Comparison of ENCODE assay signal across 1 cellular context in the genomic region with DNA sequence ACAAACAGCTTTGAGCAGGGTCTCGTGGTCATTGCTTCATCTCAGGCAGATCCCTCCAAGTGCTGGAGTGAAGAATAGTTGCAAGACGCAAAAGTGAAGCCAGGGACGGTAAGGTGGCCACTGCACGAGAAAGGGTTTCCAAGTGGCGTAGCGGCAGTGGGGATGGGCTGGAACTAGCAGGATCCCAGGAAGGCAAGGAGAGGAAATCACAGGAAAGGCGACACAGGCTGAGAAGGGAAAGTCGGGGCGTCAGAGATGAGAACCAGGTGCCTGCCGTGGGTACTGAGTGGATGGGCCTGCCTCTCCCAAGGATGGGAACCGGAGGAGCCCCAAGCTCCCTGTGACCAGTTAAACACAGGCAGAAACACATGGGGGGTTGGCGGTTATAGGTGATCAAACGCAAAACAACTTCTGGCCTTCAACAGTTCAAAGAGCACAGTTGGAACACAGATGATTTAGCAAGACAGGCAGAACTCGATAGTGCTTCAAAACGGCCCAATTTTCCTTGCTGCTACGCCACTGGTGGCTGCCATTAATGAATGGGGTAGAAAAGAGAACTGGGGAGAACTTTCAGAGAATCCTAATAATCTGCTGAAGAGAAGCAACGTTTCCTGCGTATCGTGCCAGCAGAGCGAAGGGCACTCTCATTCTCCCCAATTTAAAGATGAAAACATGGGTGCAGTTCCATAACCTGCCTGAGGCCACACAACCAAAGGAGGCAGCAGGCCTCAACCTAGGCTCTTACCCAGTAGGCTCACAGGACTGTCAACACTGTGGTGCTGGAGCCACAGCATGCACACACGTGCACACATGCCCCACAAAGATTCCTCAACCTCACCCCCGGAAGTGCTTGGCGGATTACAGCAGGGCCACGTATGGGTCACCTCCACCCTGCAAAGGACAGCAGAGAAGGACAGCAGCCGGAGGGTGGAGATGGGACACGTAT.
TF ChIP-seq lines count a peak whose summit lies in the region.

No MANE protein-coding gene starts in this region.

TF ChIP-seq in HepG2, 621 proteins besides CTCF, POLR2A, EP300 and RAD21 (continued from another document and continues in another):
- TF ChIP-seq, protein P1, sequence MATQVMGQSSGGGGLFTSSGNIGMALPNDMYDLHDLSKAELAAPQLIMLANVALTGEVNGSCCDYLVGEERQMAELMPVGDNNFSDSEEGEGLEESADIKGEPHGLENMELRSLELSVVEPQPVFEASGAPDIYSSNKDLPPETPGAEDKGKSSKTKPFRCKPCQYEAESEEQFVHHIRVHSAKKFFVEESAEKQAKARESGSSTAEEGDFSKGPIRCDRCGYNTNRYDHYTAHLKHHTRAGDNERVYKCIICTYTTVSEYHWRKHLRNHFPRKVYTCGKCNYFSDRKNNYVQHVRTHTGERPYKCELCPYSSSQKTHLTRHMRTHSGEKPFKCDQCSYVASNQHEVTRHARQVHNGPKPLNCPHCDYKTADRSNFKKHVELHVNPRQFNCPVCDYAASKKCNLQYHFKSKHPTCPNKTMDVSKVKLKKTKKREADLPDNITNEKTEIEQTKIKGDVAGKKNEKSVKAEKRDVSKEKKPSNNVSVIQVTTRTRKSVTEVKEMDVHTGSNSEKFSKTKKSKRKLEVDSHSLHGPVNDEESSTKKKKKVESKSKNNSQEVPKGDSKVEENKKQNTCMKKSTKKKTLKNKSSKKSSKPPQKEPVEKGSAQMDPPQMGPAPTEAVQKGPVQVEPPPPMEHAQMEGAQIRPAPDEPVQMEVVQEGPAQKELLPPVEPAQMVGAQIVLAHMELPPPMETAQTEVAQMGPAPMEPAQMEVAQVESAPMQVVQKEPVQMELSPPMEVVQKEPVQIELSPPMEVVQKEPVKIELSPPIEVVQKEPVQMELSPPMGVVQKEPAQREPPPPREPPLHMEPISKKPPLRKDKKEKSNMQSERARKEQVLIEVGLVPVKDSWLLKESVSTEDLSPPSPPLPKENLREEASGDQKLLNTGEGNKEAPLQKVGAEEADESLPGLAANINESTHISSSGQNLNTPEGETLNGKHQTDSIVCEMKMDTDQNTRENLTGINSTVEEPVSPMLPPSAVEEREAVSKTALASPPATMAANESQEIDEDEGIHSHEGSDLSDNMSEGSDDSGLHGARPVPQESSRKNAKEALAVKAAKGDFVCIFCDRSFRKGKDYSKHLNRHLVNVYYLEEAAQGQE (IDR thresholded peaks at IDR 0.05; ENCODE audit: borderline replicate concordance in 1 of 2, low read depth in 1 of 2, low read length in 2 of 2) = no peak
- TF ChIP-seq REXO4 (CRISPR knock-in tag; IDR thresholded peaks at IDR 0.05; ENCODE audit: borderline replicate concordance) (no peak), SMARCC2 (IDR thresholded peaks at IDR 0.05) (no peak), ZNF263 (CRISPR knock-in tag; IDR thresholded peaks at IDR 0.05) (no peak), ELF1 (CRISPR knock-in tag; IDR thresholded peaks at IDR 0.05) (no peak), ZNF644 (CRISPR knock-in tag; IDR thresholded peaks at IDR 0.05; ENCODE audit: low read depth) (no peak), ZNF549 (CRISPR knock-in tag; IDR thresholded peaks at IDR 0.05) (no peak), ZNF510 (CRISPR knock-in tag; IDR thresholded peaks at IDR 0.05; ENCODE audit: low read depth) (no peak), HMGA1 (CRISPR knock-in tag; conservative IDR thresholded peaks at IDR 0.05) (no peak), ZNF761 (CRISPR knock-in tag; conservative IDR thresholded peaks at IDR 0.05) (no peak), ZNF589 (CRISPR knock-in tag; conservative IDR thresholded peaks at IDR 0.05) (no peak), ZNF746 (CRISPR knock-in tag; IDR thresholded peaks at IDR 0.05) (no peak), CEBPB (IDR thresholded peaks at IDR 0.05; ENCODE audit: borderline replicate concordance, low read depth, low read length) (peak; percentile 29; the same call in 1 of the 2 replicates), TRIM24 (CRISPR knock-in tag; IDR thresholded peaks at IDR 0.05) (no peak), GATAD1 (CRISPR knock-in tag; IDR thresholded peaks at IDR 0.05) (no peak), ZSCAN25 (CRISPR knock-in tag; IDR thresholded peaks at IDR 0.05) (0 out of 2 replicates have a peak, but pooled peaks have one; percentile 28), ZBTB21 (CRISPR knock-in tag; IDR thresholded peaks at IDR 0.05) (no peak), ZNF749 (CRISPR knock-in tag; IDR thresholded peaks at IDR 0.05; ENCODE audit: borderline replicate concordance) (no peak), PAX8 (CRISPR knock-in tag; IDR thresholded peaks at IDR 0.05; ENCODE audit: borderline replicate concordance) (no peak), KAT2B (IDR thresholded peaks at IDR 0.05; ENCODE audit: borderline replicate concordance, low read depth, low read length) (no peak), ESRRA (CRISPR knock-in tag; IDR thresholded peaks at IDR 0.05; ENCODE audit: low read depth) (peak; percentile 38; the same call in 1 of the 2 replicates), POGZ (CRISPR knock-in tag; IDR thresholded peaks at IDR 0.05) (peak; percentile 48), ATF1 (CRISPR knock-in tag; IDR thresholded peaks at IDR 0.05) (no peak), HES4 (CRISPR knock-in tag; IDR thresholded peaks at IDR 0.05; ENCODE audit: borderline replicate concordance) (no peak)
- TF ChIP-seq, protein P2, sequence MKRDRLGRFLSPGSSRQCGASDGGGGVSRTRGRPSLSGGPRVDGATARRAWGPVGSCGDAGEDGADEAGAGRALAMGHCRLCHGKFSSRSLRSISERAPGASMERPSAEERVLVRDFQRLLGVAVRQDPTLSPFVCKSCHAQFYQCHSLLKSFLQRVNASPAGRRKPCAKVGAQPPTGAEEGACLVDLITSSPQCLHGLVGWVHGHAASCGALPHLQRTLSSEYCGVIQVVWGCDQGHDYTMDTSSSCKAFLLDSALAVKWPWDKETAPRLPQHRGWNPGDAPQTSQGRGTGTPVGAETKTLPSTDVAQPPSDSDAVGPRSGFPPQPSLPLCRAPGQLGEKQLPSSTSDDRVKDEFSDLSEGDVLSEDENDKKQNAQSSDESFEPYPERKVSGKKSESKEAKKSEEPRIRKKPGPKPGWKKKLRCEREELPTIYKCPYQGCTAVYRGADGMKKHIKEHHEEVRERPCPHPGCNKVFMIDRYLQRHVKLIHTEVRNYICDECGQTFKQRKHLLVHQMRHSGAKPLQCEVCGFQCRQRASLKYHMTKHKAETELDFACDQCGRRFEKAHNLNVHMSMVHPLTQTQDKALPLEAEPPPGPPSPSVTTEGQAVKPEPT (CRISPR knock-in tag; IDR thresholded peaks at IDR 0.05; ENCODE audit: low read depth) = no peak
- TF ChIP-seq, protein P3, sequence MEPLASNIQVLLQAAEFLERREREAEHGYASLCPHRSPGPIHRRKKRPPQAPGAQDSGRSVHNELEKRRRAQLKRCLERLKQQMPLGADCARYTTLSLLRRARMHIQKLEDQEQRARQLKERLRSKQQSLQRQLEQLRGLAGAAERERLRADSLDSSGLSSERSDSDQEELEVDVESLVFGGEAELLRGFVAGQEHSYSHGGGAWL (CRISPR knock-in tag; IDR thresholded peaks at IDR 0.05) = no peak
- TF ChIP-seq, protein P4, sequence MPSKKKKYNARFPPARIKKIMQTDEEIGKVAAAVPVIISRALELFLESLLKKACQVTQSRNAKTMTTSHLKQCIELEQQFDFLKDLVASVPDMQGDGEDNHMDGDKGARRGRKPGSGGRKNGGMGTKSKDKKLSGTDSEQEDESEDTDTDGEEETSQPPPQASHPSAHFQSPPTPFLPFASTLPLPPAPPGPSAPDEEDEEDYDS (CRISPR knock-in tag; IDR thresholded peaks at IDR 0.05) = no peak
- TF ChIP-seq, protein P5, sequence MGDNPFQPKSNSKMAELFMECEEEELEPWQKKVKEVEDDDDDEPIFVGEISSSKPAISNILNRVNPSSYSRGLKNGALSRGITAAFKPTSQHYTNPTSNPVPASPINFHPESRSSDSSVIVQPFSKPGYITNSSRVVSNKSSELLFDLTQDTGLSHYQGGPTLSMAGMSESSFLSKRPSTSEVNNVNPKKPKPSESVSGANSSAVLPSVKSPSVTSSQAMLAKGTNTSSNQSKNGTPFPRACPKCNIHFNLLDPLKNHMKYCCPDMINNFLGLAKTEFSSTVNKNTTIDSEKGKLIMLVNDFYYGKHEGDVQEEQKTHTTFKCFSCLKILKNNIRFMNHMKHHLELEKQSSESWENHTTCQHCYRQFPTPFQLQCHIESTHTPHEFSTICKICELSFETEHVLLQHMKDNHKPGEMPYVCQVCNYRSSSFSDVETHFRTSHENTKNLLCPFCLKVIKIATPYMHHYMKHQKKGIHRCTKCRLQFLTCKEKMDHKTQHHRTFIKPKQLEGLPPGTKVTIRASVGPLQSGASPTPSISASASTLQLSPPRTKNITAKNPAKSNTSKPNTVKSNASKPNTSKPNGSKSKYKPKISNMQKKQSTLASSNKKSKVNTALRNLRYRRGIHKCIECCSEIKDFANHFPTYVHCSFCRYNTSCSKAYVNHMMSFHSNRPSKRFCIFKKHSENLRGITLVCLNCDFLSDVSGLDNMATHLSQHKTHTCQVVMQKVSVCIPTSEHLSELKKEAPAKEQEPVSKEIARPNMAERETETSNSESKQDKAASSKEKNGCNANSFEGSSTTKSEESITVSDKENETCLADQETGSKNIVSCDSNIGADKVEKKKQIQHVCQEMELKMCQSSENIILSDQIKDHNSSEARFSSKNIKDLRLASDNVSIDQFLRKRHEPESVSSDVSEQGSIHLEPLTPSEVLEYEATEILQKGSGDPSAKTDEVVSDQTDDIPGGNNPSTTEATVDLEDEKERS (CRISPR knock-in tag; IDR thresholded peaks at IDR 0.05) = 0 out of 2 replicates have a peak, but pooled peaks have one; percentile 34
- TF ChIP-seq, protein P6, sequence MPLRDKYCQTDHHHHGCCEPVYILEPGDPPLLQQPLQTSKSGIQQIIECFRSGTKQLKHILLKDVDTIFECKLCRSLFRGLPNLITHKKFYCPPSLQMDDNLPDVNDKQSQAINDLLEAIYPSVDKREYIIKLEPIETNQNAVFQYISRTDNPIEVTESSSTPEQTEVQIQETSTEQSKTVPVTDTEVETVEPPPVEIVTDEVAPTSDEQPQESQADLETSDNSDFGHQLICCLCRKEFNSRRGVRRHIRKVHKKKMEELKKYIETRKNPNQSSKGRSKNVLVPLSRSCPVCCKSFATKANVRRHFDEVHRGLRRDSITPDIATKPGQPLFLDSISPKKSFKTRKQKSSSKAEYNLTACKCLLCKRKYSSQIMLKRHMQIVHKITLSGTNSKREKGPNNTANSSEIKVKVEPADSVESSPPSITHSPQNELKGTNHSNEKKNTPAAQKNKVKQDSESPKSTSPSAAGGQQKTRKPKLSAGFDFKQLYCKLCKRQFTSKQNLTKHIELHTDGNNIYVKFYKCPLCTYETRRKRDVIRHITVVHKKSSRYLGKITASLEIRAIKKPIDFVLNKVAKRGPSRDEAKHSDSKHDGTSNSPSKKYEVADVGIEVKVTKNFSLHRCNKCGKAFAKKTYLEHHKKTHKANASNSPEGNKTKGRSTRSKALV (CRISPR knock-in tag; IDR thresholded peaks at IDR 0.05) = no peak
- TF ChIP-seq, protein P7, sequence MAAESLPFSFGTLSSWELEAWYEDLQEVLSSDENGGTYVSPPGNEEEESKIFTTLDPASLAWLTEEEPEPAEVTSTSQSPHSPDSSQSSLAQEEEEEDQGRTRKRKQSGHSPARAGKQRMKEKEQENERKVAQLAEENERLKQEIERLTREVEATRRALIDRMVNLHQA (CRISPR knock-in tag; IDR thresholded peaks at IDR 0.05) = no peak
- TF ChIP-seq, protein P8, sequence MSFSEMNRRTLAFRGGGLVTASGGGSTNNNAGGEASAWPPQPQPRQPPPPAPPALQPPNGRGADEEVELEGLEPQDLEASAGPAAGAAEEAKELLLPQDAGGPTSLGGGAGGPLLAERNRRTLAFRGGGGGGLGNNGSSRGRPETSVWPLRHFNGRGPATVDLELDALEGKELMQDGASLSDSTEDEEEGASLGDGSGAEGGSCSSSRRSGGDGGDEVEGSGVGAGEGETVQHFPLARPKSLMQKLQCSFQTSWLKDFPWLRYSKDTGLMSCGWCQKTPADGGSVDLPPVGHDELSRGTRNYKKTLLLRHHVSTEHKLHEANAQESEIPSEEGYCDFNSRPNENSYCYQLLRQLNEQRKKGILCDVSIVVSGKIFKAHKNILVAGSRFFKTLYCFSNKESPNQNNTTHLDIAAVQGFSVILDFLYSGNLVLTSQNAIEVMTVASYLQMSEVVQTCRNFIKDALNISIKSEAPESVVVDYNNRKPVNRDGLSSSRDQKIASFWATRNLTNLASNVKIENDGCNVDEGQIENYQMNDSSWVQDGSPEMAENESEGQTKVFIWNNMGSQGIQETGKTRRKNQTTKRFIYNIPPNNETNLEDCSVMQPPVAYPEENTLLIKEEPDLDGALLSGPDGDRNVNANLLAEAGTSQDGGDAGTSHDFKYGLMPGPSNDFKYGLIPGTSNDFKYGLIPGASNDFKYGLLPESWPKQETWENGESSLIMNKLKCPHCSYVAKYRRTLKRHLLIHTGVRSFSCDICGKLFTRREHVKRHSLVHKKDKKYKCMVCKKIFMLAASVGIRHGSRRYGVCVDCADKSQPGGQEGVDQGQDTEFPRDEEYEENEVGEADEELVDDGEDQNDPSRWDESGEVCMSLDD (CRISPR knock-in tag; IDR thresholded peaks at IDR 0.05; ENCODE audit: borderline replicate concordance) = no peak
- TF ChIP-seq, protein P9, sequence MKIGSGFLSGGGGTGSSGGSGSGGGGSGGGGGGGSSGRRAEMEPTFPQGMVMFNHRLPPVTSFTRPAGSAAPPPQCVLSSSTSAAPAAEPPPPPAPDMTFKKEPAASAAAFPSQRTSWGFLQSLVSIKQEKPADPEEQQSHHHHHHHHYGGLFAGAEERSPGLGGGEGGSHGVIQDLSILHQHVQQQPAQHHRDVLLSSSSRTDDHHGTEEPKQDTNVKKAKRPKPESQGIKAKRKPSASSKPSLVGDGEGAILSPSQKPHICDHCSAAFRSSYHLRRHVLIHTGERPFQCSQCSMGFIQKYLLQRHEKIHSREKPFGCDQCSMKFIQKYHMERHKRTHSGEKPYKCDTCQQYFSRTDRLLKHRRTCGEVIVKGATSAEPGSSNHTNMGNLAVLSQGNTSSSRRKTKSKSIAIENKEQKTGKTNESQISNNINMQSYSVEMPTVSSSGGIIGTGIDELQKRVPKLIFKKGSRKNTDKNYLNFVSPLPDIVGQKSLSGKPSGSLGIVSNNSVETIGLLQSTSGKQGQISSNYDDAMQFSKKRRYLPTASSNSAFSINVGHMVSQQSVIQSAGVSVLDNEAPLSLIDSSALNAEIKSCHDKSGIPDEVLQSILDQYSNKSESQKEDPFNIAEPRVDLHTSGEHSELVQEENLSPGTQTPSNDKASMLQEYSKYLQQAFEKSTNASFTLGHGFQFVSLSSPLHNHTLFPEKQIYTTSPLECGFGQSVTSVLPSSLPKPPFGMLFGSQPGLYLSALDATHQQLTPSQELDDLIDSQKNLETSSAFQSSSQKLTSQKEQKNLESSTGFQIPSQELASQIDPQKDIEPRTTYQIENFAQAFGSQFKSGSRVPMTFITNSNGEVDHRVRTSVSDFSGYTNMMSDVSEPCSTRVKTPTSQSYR (CRISPR knock-in tag; IDR thresholded peaks at IDR 0.05; ENCODE audit: borderline replicate concordance) = peak; percentile 51; the same call in 1 of the 2 replicates
- TF ChIP-seq, protein P10, sequence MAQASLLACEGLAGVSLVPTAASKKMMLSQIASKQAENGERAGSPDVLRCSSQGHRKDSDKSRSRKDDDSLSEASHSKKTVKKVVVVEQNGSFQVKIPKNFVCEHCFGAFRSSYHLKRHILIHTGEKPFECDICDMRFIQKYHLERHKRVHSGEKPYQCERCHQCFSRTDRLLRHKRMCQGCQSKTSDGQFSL (CRISPR knock-in tag; IDR thresholded peaks at IDR 0.05) = no peak
- TF ChIP-seq, protein P11, sequence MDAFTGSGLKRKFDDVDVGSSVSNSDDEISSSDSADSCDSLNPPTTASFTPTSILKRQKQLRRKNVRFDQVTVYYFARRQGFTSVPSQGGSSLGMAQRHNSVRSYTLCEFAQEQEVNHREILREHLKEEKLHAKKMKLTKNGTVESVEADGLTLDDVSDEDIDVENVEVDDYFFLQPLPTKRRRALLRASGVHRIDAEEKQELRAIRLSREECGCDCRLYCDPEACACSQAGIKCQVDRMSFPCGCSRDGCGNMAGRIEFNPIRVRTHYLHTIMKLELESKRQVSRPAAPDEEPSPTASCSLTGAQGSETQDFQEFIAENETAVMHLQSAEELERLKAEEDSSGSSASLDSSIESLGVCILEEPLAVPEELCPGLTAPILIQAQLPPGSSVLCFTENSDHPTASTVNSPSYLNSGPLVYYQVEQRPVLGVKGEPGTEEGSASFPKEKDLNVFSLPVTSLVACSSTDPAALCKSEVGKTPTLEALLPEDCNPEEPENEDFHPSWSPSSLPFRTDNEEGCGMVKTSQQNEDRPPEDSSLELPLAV (CRISPR knock-in tag; conservative IDR thresholded peaks at IDR 0.05; ENCODE audit: low read depth) = no peak
